Comparison of ENCODE assay signal across 9 cellular contexts in genomic region chr14:91229743-91230200, GRCh38. TPM values are rescaled to one million over a fixed set of nuclear protein-coding genes. Genes with fewer than 3 reads are reported as not detected.
DNase-seq lines count a peak whose midpoint lies in the region; ATAC-seq, FAIRE-seq and TF ChIP-seq lines count a peak whose summit lies in the region.
"Had no signal": no experiment of that assay in that cellular context is flagged by ENCODE, and none has a peak within 500 bp of the region (broad histone marks: within the 10 kb centered on the region; RNA-seq: fewer than 3 reads in every experiment).

No MANE protein-coding gene starts in this region.

- intact Hi-C loops in K562 (cut with micrococcal nuclease) (no loop called here), stomach (cut with DNase I; ENCODE audit: low total_unique reads) (no loop called here), body of pancreas (cut with DNase I) (no loop called here)

- no peaks in the 10 kb centered on the region for H3K27me3 ChIP-seq in K562 (ENCODE audit: control insufficient read depth in 2 of 2, insufficient read depth in 2 of 2, low read length in 2 of 2)
- no peaks in the 10 kb centered on the region for H3K27me3 ChIP-seq in stomach
- no peaks in the 10 kb centered on the region for H3K27me3 ChIP-seq in body of pancreas
- H3K27me3 ChIP-seq: cardiac muscle cell had no signal

- CTCF ChIA-PET in K562 (lab: Yijun Ruan, JAX; ENCODE audit: low intra/inter-chr PET ratio), result no interaction called here

- H3K9me3 ChIP-seq in K562 (replicated peaks; ENCODE audit: control insufficient read depth, insufficient read depth, low read depth, low read length) (no peaks in the 10 kb centered on the region), stomach (peaks cover 0 to 6% (median 2%) of the 10 kb centered on the region in 4 donors), body of pancreas (peaks cover 0 to 8% (median 0%) of the 10 kb centered on the region in 3 donors)

- DNase-seq in activated gamma-delta T cell treated with Interleukin-2 at 50 U/mL for 16 hours, result peak; percentile 70
- DNase-seq in activated gamma-delta T cell (lab: John Stamatoyannopoulos, UW), result no peak
- DNase-seq in SKM-1 (lab: John Stamatoyannopoulos, UW; ENCODE audit: unreplicated experiment), result peak; percentile 37
- no peak for DNase-seq in K562 (ENCODE audit: extremely low read depth in 1 of 4, low spot score in 3 of 4)
- DNase-seq in stomach, result no peak
- no peak for DNase-seq in NCI-H774 (lab: John Stamatoyannopoulos, UW)
- DNase-seq in body of pancreas, result no peak

- in situ Hi-C loops in K562 (cut with MboI), result no loop called here

- no TSS peak for BruUV-seq in K562 (replicated peaks; lab: Mats Ljungman, UMichigan)

- 49% methylated on average over 5 of the region's 6 CpGs for WGBS in K562 (ENCODE audit: insufficient coverage, low coverage, missing lambda C conversion rate)
- WGBS in stomach, 5 donors, result 62 to 80% (median 72%) methylated on average over 6 of the region's 6 CpGs
- 74 to 77% methylated on average over 6 of the region's 6 CpGs for WGBS in body of pancreas, 2 donors

- no peak overlapping the region for H3K9ac ChIP-seq in K562 (ENCODE audit: insufficient read depth in 1 of 2, low read depth in 2 of 2, low read length in 2 of 2)

- no peak for FAIRE-seq in K562 (lab: Jason Lieb, UNC)

- H3K27ac ChIP-seq in K562 (ENCODE audit: extremely low read depth, low read depth, low read length), result no peak overlapping the region
- peak overlapping the region; percentile 28 to 79 (median 60) for H3K27ac ChIP-seq in stomach
- H3K27ac ChIP-seq in body of pancreas, result no peak overlapping the region
- H3K27ac ChIP-seq: cardiac muscle cell had no signal

- no peak for TF ChIP-seq EP300 in K562 (IDR thresholded peaks at IDR 0.05; ENCODE audit: low read length)
- no peak for TF ChIP-seq EP300 in stomach (IDR thresholded peaks at IDR 0.05)

- no peaks in the 10 kb centered on the region for H4K20me1 ChIP-seq in K562 (replicated peaks; ENCODE audit: control insufficient read depth, insufficient read depth, low read length)

- TF ChIP-seq RAD21 in K562 (CRISPR knock-in tag; conservative IDR thresholded peaks at IDR 0.05 in 1 of 2, IDR thresholded peaks at IDR 0.05 in 1 of 2), result no peak

- H2AFZ ChIP-seq in K562 (ENCODE audit: low read depth, low read length), result no peak overlapping the region

- POLR2A ChIA-PET in K562 (lab: Yijun Ruan, JAX), result no interaction called here

- TF ChIP-seq CTCF in K562 (IDR thresholded peaks at IDR 0.05 in 2 of 3, conservative IDR thresholded peaks at IDR 0.05 in 1 of 3; ENCODE audit: insufficient read depth in 2 of 3, low read depth in 1 of 3, low read length in 3 of 3) (no peak), stomach (IDR thresholded peaks at IDR 0.05) (no peak), body of pancreas (IDR thresholded peaks at IDR 0.05) (no peak)

- H3K4me3 ChIP-seq in K562, result no peak overlapping the region
- no peak overlapping the region for H3K4me3 ChIP-seq in stomach
- no peak overlapping the region for H3K4me3 ChIP-seq in body of pancreas
- H3K4me3 ChIP-seq: cardiac muscle cell had no signal

- H3K4me1 ChIP-seq in K562 (replicated peaks in 1 of 2; ENCODE audit: control insufficient read depth in 2 of 2, insufficient read depth in 2 of 2, low read length in 2 of 2), result peaks cover 8 to 19% of the 10 kb centered on the region in 2 experiments
- H3K4me1 ChIP-seq in stomach, result peaks cover 0 to 46% (median 4%) of the 10 kb centered on the region in 4 donors
- no peaks in the 10 kb centered on the region for H3K4me1 ChIP-seq in body of pancreas

- ATAC-seq in HG03060 (IDR thresholded peaks at IDR 0.05; ENCODE audit: low read depth, unreplicated experiment) (peak; percentile 54), K562 (no peak), body of pancreas (no peak)

- no peaks in the 10 kb centered on the region for H3K79me2 ChIP-seq in K562 (ENCODE audit: control insufficient read depth, insufficient read depth, low read length)

- no peaks in the 10 kb centered on the region for H3K9me1 ChIP-seq in K562 (ENCODE audit: control insufficient read depth, insufficient read depth, low read length)

- H3K36me3 ChIP-seq in K562 (ENCODE audit: control insufficient read depth, insufficient read depth, low read length) (no peaks in the 10 kb centered on the region), stomach (peaks cover 4 to 64% (median 53%) of the 10 kb centered on the region in 4 donors), body of pancreas (replicated peaks in 1 of 2; ENCODE audit: insufficient read depth in 1 of 2, low read depth in 2 of 2) (peaks cover 0 to 2% of the 10 kb centered on the region in 2 donors)
- H3K36me3 ChIP-seq: cardiac muscle cell had no signal

- no peak overlapping the region for H3K4me2 ChIP-seq in K562 (ENCODE audit: insufficient read depth, low read length)

- no peak for TF ChIP-seq POLR2A in K562 (conservative IDR thresholded peaks at IDR 0.05)
- TF ChIP-seq POLR2A in stomach (IDR thresholded peaks at IDR 0.05), result no peak
- TF ChIP-seq POLR2A in body of pancreas (IDR thresholded peaks at IDR 0.05), result no peak

TF ChIP-seq in K562, 482 proteins besides CTCF, POLR2A, EP300 and RAD21:
- TF ChIP-seq SP1 (CRISPR knock-in tag; IDR thresholded peaks at IDR 0.05), result no peak
- no peak for TF ChIP-seq EZH2 (IDR thresholded peaks at IDR 0.05; ENCODE audit: borderline replicate concordance, low read depth, low read length)
- no peak for TF ChIP-seq RFX5 (IDR thresholded peaks at IDR 0.05; ENCODE audit: low read depth, low read length)
- TF ChIP-seq ZNF707 (CRISPR knock-in tag; conservative IDR thresholded peaks at IDR 0.05), result no peak
- no peak for TF ChIP-seq MYC (IDR thresholded peaks at IDR 0.05; ENCODE audit: low read depth, low read length)
- TF ChIP-seq MYC (CRISPR knock-in tag; IDR thresholded peaks at IDR 0.05; ENCODE audit: borderline replicate concordance, low read depth), result no peak
- no peak for TF ChIP-seq THAP12 (CRISPR knock-in tag; IDR thresholded peaks at IDR 0.05)
- no peak for TF ChIP-seq HOMEZ (CRISPR knock-in tag; IDR thresholded peaks at IDR 0.05)
- TF ChIP-seq GABPA (tag; conservative IDR thresholded peaks at IDR 0.05; ENCODE audit: low read depth), result 0 out of 2 replicates have a peak, but pooled peaks have one; percentile 37

RNA-seq across cellular contexts. Expression of gene GPR68, which starts 14.7 kb away (rescaled TPM):
- 5.9 and 14.8 TPM in 2 replicates for total RNA-seq in K562 (2011; cell fraction: chromatin; rRNA removed; ENCODE audit: low replicate concordance)
- 11.4 and 16.2 TPM in 2 replicates for total RNA-seq in K562 (2011; cell fraction: nucleolus; rRNA removed)
- total RNA-seq in K562 (2011; cell fraction: nucleoplasm; rRNA removed), result 8.6 and 12.0 TPM in 2 replicates
- total RNA-seq in K562 (2014; rRNA removed) (7.4 and 7.9 TPM in 2 replicates), K562 (2014; rRNA removed; fragmentation: Illumina TruSeq; extraction: Trizol) (2.2 and 2.8 TPM in 2 replicates), K562 (2015; rRNA removed; fragmentation: Illumina TruSeq; extraction: Trizol) (2.4 and 2.7 TPM in 2 replicates), K562 (2021) (7.1 and 9.4 TPM in 2 replicates), stomach (10 to 100 TPM in 2 of 5 donors, 1 to 10 TPM in 1, not detected in 2; 4.0 to 19.3 (median 11.0) TPM), body of pancreas (under 1 TPM in 1 of 2 donors, not detected in 1; 0.26 TPM)
- polyA plus RNA-seq in K562 (2011; rRNA removed) (5.2 and 9.0 TPM in 2 replicates), K562 (2014; fragmentation: Illumina TruSeq; extraction: Trizol) (3.7 and 6.6 TPM in 2 replicates), K562 (2014; fragmentation: Nextera tagmentation; extraction: Ambion mirVana) (under 1 TPM; 0.41 to 0.53 TPM), K562 (2014; rRNA removed) (5.0 and 5.8 TPM in 2 replicates), stomach (10 to 100 TPM in 1 of 3 donors, 1 to 10 TPM in 2; 1.9 to 10.9 (median 7.2) TPM)
- 16.0 and 35.2 TPM in 2 replicates for polyA plus RNA-seq in K562 (2011; cell fraction: cytosol; rRNA removed)
- polyA plus RNA-seq in K562 (2011; cell fraction: nucleus; rRNA removed), result 6.6 and 8.3 TPM in 2 replicates
- 5.9 and 17.3 TPM in 2 replicates for polyA plus RNA-seq in K562 (2012)
- 5.1 and 6.3 TPM in 2 replicates for polyA minus RNA-seq in K562 (2011; rRNA and poly(A)+ RNA removed)
- 8.9 and 9.6 TPM in 2 replicates for polyA minus RNA-seq in K562 (2011; cell fraction: cytosol; rRNA and poly(A)+ RNA removed)
- 2.2 and 3.7 TPM in 2 replicates for polyA minus RNA-seq in K562 (2011; cell fraction: nucleus; rRNA and poly(A)+ RNA removed)

Comparison
In these comparisons a context has a peak if more than half of its experiments do, and no peak if none do; other contexts are left out.
1. DNase-seq: peak in activated gamma-delta T cell treated with Interleukin-2 at 50 U/mL for 16 hours (single experiment) and SKM-1 (single experiment); none in activated gamma-delta T cell (single experiment), K562 (0 of 4), stomach (single experiment), NCI-H774 (single experiment) and body of pancreas (0 of 4).
2. H3K27ac ChIP-seq: peak in stomach (5 of 5); none in K562 (single experiment) and body of pancreas (0 of 4).